Comparison of ENCODE assay signal across 18 cellular contexts in the genomic region with DNA sequence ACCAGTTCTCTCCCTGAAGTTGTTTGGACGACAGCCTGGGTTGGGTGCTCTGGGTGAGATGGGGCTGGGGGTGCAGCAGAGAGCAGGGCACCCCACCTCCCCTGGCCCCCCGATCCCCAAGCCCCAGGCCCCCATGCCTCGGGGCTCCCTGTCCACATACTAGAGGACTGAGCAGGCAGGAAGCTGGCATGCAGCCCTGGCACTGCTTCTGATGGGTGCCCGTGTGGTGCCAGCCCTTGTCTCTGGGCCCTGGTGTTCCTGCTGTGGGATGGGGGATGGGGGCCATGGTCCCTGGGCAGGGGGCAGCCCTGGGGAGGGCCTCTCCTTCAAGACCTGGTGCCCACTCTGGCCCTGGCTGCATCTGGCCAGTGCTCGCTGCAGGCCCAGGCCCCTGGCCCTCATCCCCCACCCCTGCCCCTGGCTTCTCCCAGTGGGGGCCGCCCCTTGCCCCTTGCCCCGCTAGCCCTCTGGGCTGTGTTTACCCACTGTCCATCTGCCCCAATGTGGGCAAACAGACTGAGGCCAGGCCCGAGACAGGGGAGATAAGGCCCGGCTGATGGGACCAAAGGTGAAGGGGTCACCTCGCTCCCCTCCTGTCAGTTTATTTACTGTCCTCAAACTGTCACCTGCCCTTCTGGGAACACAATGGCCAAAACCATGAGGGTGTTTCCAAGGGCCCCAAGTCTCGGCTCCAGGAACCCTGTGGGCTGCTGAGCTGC.
DNase-seq lines count a peak whose midpoint lies in the region; ATAC-seq and TF ChIP-seq lines count a peak whose summit lies in the region.
"Had no signal": no experiment of that assay in that cellular context is flagged by ENCODE, and none has a peak within 500 bp of the region (broad histone marks: within the 10 kb centered on the region; RNA-seq: fewer than 3 reads in every experiment).

No MANE protein-coding gene starts in this region.

- no peak overlapping the region for H3K18ac ChIP-seq in neuronal stem cell (ENCODE audit: low read length)

- no peak overlapping the region for H4K91ac ChIP-seq in neuronal stem cell (ENCODE audit: low read depth, low read length, poor library complexity)

- H3K4me1 Mint-ChIP-seq in activated CD8-positive, alpha-beta memory T cell treated with anti-CD3 and anti-CD28 coated beads, Interleukin-2, amount 10 ng/mL, durations not matched to agents 7 days and 5 days: no peaks in the 10 kb centered on the region

- no peak overlapping the region for H2BK15ac ChIP-seq in neuronal stem cell (ENCODE audit: low read length)

- peak overlapping the region; percentile 38 for H3K14ac ChIP-seq in neuronal stem cell (ENCODE audit: low read length)

- intact Hi-C loops in left cardiac atrium (cut with DNase I): loop anchor here in 1 of 2 donors (5.0 kb wide), 1 partner anchor 48 kb away; no protein-coding TSS in a partner anchor

- H3K27me3 Mint-ChIP-seq in activated CD8-positive, alpha-beta memory T cell treated with anti-CD3 and anti-CD28 coated beads, Interleukin-2, amount 10 ng/mL, durations not matched to agents 7 days and 5 days: peaks cover 4% of the 10 kb centered on the region

- H3K36me3 ChIP-seq in MG63 (no peaks in the 10 kb centered on the region), neuronal stem cell (replicated peaks in 1 of 2; ENCODE audit: control insufficient read depth in 2 of 2, insufficient read depth in 2 of 2, low read length in 2 of 2) (no peaks in the 10 kb centered on the region)

- no peak overlapping the region for H2BK120ac ChIP-seq in neuronal stem cell (ENCODE audit: low read depth, low read length)

- no peak overlapping the region for H3K9ac ChIP-seq in neuronal stem cell (ENCODE audit: low read depth, low read length, poor library complexity)

- no peak for TF ChIP-seq CTCF in C4-2B (conservative IDR thresholded peaks at IDR 0.05)

- no peak overlapping the region for H2AFZ ChIP-seq in neuronal stem cell (ENCODE audit: low read length)

- H3K27ac ChIP-seq in C4-2B: peak overlapping the region; percentile 11
- no peak overlapping the region for H3K27ac ChIP-seq in neuronal stem cell (replicated peaks; ENCODE audit: low read length)
- H3K27ac ChIP-seq: A549 had no signal

- H3K79me1 ChIP-seq in neuronal stem cell (ENCODE audit: low read depth, low read length): no peaks in the 10 kb centered on the region

- no peaks in the 10 kb centered on the region for H3K9me3 Mint-ChIP-seq in activated CD8-positive, alpha-beta memory T cell treated with anti-CD3 and anti-CD28 coated beads, Interleukin-2, amount 10 ng/mL, durations not matched to agents 7 days and 5 days (ENCODE audit: low read depth)

- peak overlapping the region; percentile 11 for H3K4me2 ChIP-seq in neuronal stem cell (ENCODE audit: insufficient read depth, low read length, poor library complexity, severe bottlenecking)
- H3K4me2 ChIP-seq: A549 had no signal

- no peaks in the 10 kb centered on the region for H3K36me3 Mint-ChIP-seq in activated CD8-positive, alpha-beta memory T cell treated with anti-CD3 and anti-CD28 coated beads, Interleukin-2, amount 10 ng/mL, durations not matched to agents 7 days and 5 days

- H3K4ac ChIP-seq in neuronal stem cell (ENCODE audit: low read length): no peak overlapping the region

- H2AK5ac ChIP-seq in neuronal stem cell (ENCODE audit: low read depth, low read length): peak overlapping the region; percentile 81

- no peak overlapping the region for H3K4me3 Mint-ChIP-seq in activated CD8-positive, alpha-beta memory T cell treated with anti-CD3 and anti-CD28 coated beads, Interleukin-2, amount 10 ng/mL, durations not matched to agents 7 days and 5 days

- CTCF ChIA-PET in activated CD8-positive, alpha-beta memory T cell treated with anti-CD3 and anti-CD28 coated beads, Interleukin-2, amount 10 ng/mL, durations not matched to agents 7 days and 5 days (lab: Charles Lee): no interaction called here

- no peak overlapping the region for H2BK12ac ChIP-seq in neuronal stem cell (ENCODE audit: low read length)

- peak; percentile 74 for DNase-seq in MG63
- no peak for DNase-seq in left cardiac atrium
- no peak for DNase-seq in neuronal stem cell (ENCODE audit: low spot score)
- DNase-seq in stimulated activated CD8-positive, alpha-beta memory T cell treated with anti-CD3 and anti-CD28 coated beads, Interleukin-4, amount 100 ng/mL, for 48 hours: no peak
- DNase-seq in activated CD8-positive, alpha-beta memory T cell treated with anti-CD3 and anti-CD28 coated beads, Interleukin-2, amount 10 ng/mL, durations not matched to agents 7 days and 5 days: no peak
- no peak for DNase-seq in NCI-H345 treated with DMSO at 0.1 percent for 48 hours (lab: John Stamatoyannopoulos, UW; ENCODE audit: unreplicated experiment)
- DNase-seq: DMS79 treated with DMSO at 0.1 percent for 48 hours, KG1, MV-4-11, NCI-H187, NCI-H2107, NCI-H510A treated with DMSO at 0.1 percent for 48 hours, NCI-H774, OCI-M1, SHP77 treated with DMSO at 0.1 percent for 48 hours had no signal

- peaks cover 0 to 7% of the 10 kb centered on the region in 2 donors for H3K4me1 ChIP-seq in neuronal stem cell (ENCODE audit: control insufficient read depth in 2 of 2, insufficient read depth in 1 of 2, low read depth in 1 of 2, low read length in 2 of 2)
- H3K4me1 ChIP-seq: A549 had no signal

- H3K27me3 ChIP-seq in MG63: no peaks in the 10 kb centered on the region
- H3K27me3 ChIP-seq in neuronal stem cell (ENCODE audit: control insufficient read depth in 3 of 3, insufficient read depth in 3 of 3, low read depth in 1 of 3, low read length in 3 of 3): peaks cover 0 to 16% (median 0%) of the 10 kb centered on the region in 3 experiments

- H3K4me3 ChIP-seq in MG63 (no peak overlapping the region), neuronal stem cell (ENCODE audit: low read length in 2 of 2) (no peak overlapping the region)
- H3K4me3 ChIP-seq: A549 had no signal

- no peak overlapping the region for H3K27ac Mint-ChIP-seq in activated CD8-positive, alpha-beta memory T cell treated with anti-CD3 and anti-CD28 coated beads, Interleukin-2, amount 10 ng/mL, durations not matched to agents 7 days and 5 days

- H2BK5ac ChIP-seq in neuronal stem cell (ENCODE audit: low read length): no peak overlapping the region

- peak overlapping the region; percentile 10 for H3K23ac ChIP-seq in neuronal stem cell (ENCODE audit: low read depth, low read length, poor library complexity)

- ATAC-seq in left cardiac atrium: peak; percentile 65 to 88
- ATAC-seq in GM21723 (IDR thresholded peaks at IDR 0.05; ENCODE audit: unreplicated experiment): no peak
- ATAC-seq in activated CD8-positive, alpha-beta memory T cell treated with anti-CD3 and anti-CD28 coated beads, Interleukin-2, amount 10 ng/mL, durations not matched to agents 7 days and 5 days: no peak
- ATAC-seq: A549 had no signal

- peak overlapping the region; percentile 17 for H4K8ac ChIP-seq in neuronal stem cell (ENCODE audit: low read depth, low read length)

- no CpG with 5 or more reads among the region's 11 CpGs for WGBS in neuronal stem cell (ENCODE audit: extremely low coverage in 2 of 2, insufficient read length in 2 of 2, insufficient replicate concordance in 1 of 2), 2 donors

- H3K9me3 ChIP-seq in MG63 (no peaks in the 10 kb centered on the region), neuronal stem cell (replicated peaks in 1 of 2; ENCODE audit: control insufficient read depth in 2 of 2, insufficient read depth in 1 of 2, low read depth in 1 of 2, low read length in 2 of 2) (peaks cover 0 to 3% of the 10 kb centered on the region in 2 donors)
- H3K9me3 ChIP-seq: A549 had no signal

Comparison
In these comparisons a context has a peak if more than half of its experiments do, and no peak if none do; other contexts are left out.
1. ATAC-seq: peak in left cardiac atrium (2 of 2); none in GM21723 (single experiment) and activated CD8-positive, alpha-beta memory T cell treated with anti-CD3 and anti-CD28 coated beads, Interleukin-2, amount 10 ng/mL, durations not matched to agents 7 days and 5 days (single experiment).